In the genomic region with DNA sequence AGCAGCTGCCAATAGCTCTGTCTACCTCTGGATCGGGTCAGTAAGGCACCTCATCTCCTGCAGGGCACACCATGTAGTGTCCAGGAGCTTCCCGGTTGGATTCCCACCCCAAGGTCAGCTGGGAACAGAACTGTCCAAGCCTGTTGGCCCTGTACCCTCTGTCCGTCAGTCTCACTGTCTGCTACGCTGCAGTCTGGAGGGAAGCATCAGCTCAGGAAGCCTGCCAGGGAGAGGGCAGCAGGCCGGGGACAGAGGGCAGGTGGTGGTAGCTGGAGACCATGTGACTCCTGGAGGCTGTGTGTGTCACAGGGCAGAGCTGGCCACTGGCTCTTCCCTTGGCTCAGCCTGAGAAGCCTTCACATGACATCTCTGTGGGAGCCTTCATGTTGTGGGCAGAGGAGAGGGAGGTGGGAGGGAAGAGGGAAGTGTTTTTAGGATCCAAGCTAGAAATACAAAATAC, we compare ENCODE assay signal across 21 cellular contexts.
DNase-seq lines count a peak whose midpoint lies in the region; ATAC-seq and TF ChIP-seq lines count a peak whose summit lies in the region.
"Had no signal": no experiment of that assay in that cellular context is flagged by ENCODE, and none has a peak within 500 bp of the region (broad histone marks: within the 10 kb centered on the region; RNA-seq: fewer than 3 reads in every experiment).

No MANE protein-coding gene starts in this region.

- H3K56ac ChIP-seq in IMR-90 (ENCODE audit: extremely low read depth, insufficient read depth, low read length), result no peak overlapping the region

- no peak overlapping the region for H3K27ac Mint-ChIP-seq in stimulated activated memory B cell treated with anti-CD40 and anti-IgM and Interleukin-4, amounts not matched to agents 10 μg/mL and 1 μg/mL and 100 μg/mL, for 72 hours
- H3K27ac Mint-ChIP-seq: activated CD8-positive, alpha-beta T cell treated with anti-CD3 and anti-CD28 coated beads for 36 hours; stimulated activated naive B cell treated with anti-CD40 and anti-IgM and Interleukin-4, amounts not matched to agents 10 μg/mL and 1 μg/mL and 100 μg/mL, for 72 hours had no signal

- intact Hi-C loops in IMR-90 (cut with micrococcal nuclease) (no loop called here), lower lobe of right lung (cut with DNase I) (no loop called here)

- H3K79me2 ChIP-seq in fibroblast of lung (ENCODE audit: control insufficient read depth, insufficient read depth, low read length), result no peaks in the 10 kb centered on the region

- H2AFZ ChIP-seq in IMR-90 (replicated peaks; ENCODE audit: low read length, poor library complexity) (peak overlapping the region; percentile 6), fibroblast of lung (ENCODE audit: low read length) (peak overlapping the region; percentile 26)

- peak overlapping the region; percentile 58; the same call in 1 of the 2 replicates for H3K4ac ChIP-seq in IMR-90 (ENCODE audit: low read depth, low read length)

- no peak overlapping the region; the same call in 2 of the 3 replicates for H2BK15ac ChIP-seq in IMR-90 (ENCODE audit: low read depth, low read length)

- peaks cover 8% of the 10 kb centered on the region for H3K9me1 ChIP-seq in IMR-90 (ENCODE audit: insufficient read depth, low read length)

- H4K8ac ChIP-seq in IMR-90 (ENCODE audit: low read depth in 2 of 2, low read length in 2 of 2), result no peak overlapping the region; a peak in 1 of 4 replicates

- H4K20me1 ChIP-seq in IMR-90 (ENCODE audit: insufficient read depth, low read length) (no peaks in the 10 kb centered on the region), fibroblast of lung (ENCODE audit: control insufficient read depth, extremely low read depth, insufficient read depth, low read length) (no peaks in the 10 kb centered on the region)
- H4K20me1 ChIP-seq: BLaER1 had no signal

- H3K79me1 ChIP-seq in IMR-90 (ENCODE audit: low read depth in 1 of 2, low read length in 2 of 2), result no peaks in the 10 kb centered on the region; a peak in 1 of 4 replicates

- H4K5ac ChIP-seq in IMR-90 (ENCODE audit: low read depth, low read length), result no peak overlapping the region

- no peak overlapping the region for H3K9ac ChIP-seq in IMR-90 (ENCODE audit: low read depth, low read length)
- H3K9ac ChIP-seq in fibroblast of lung (ENCODE audit: insufficient read depth, low read length), result no peak overlapping the region
- H3K9ac ChIP-seq: BLaER1 had no signal

- no peak overlapping the region for H3K27ac ChIP-seq in IMR-90 (ENCODE audit: insufficient read depth, low read length)
- H3K27ac ChIP-seq in fibroblast of lung (ENCODE audit: insufficient read depth, low read length), result no peak overlapping the region
- H3K27ac ChIP-seq in lower lobe of right lung, result peak overlapping the region; percentile 62
- H3K27ac ChIP-seq: BLaER1, brain microvascular endothelial cell had no signal

- H3K4me1 ChIP-seq in IMR-90 (ENCODE audit: control insufficient read depth, insufficient read depth, low read length), result peaks cover 15% of the 10 kb centered on the region
- peaks cover 19% of the 10 kb centered on the region for H3K4me1 ChIP-seq in fibroblast of lung (ENCODE audit: control insufficient read depth, extremely low read depth, insufficient read depth, low read length)
- peaks cover 6% of the 10 kb centered on the region for H3K4me1 ChIP-seq in lower lobe of right lung

- H3K27me3 ChIP-seq in IMR-90 (ENCODE audit: control insufficient read depth, insufficient read depth, low read length), result peaks cover 8% of the 10 kb centered on the region; the same call in 1 of the 2 replicates
- no peaks in the 10 kb centered on the region for H3K27me3 ChIP-seq in fibroblast of lung (ENCODE audit: control insufficient read depth, insufficient read depth, low read length)
- peaks cover 7% of the 10 kb centered on the region for H3K27me3 ChIP-seq in lower lobe of right lung (ENCODE audit: low read depth)
- H3K27me3 ChIP-seq: BLaER1 had no signal

- H3K36me3 ChIP-seq in IMR-90 (ENCODE audit: control insufficient read depth, insufficient read depth, low read length) (no peaks in the 10 kb centered on the region), fibroblast of lung (ENCODE audit: control insufficient read depth, insufficient read depth, low read length) (no peaks in the 10 kb centered on the region), lower lobe of right lung (no peaks in the 10 kb centered on the region)
- H3K36me3 ChIP-seq: BLaER1, brain microvascular endothelial cell had no signal

- dilution Hi-C loops in IMR-90 (cut with HindIII; ENCODE audit: low sequenced_read_pairs, unreplicated experiment), result no loop called here

- in situ Hi-C loops in IMR-90 (cut with MboI; ENCODE audit: low sequenced_read_pairs), result no loop called here

- H3K4me3 ChIP-seq in IMR-90 (ENCODE audit: insufficient read depth, low read depth, low read length), result no peak overlapping the region
- no peak overlapping the region for H3K4me3 ChIP-seq in fibroblast of lung (replicated peaks in 1 of 4; ENCODE audit: control extremely low read depth in 1 of 4, insufficient read depth in 1 of 4, low read depth in 3 of 4, low read length in 4 of 4)
- H3K4me3 ChIP-seq in lower lobe of right lung, result no peak overlapping the region
- H3K4me3 ChIP-seq: BLaER1 had no signal

- H4K91ac ChIP-seq in IMR-90 (ENCODE audit: insufficient read depth, low read depth, low read length), result no peak overlapping the region; the same call in 1 of the 2 replicates

- no peak overlapping the region for H2BK5ac ChIP-seq in IMR-90 (ENCODE audit: low read depth, low read length, poor library complexity, severe bottlenecking)

- peak overlapping the region; percentile 20 for H2AK9ac ChIP-seq in IMR-90 (replicated peaks; ENCODE audit: low read depth, low read length, poor library complexity)

- H3K36me3 Mint-ChIP-seq in stimulated activated memory B cell treated with anti-CD40 and anti-IgM and Interleukin-4, amounts not matched to agents 10 μg/mL and 1 μg/mL and 100 μg/mL, for 72 hours, result no peaks in the 10 kb centered on the region

- POLR2A ChIA-PET in IMR-90 (lab: Charles Lee; ENCODE audit: unreplicated experiment), result no interaction called here

- H3K9me3 Mint-ChIP-seq in stimulated activated memory B cell treated with anti-CD40 and anti-IgM and Interleukin-4, amounts not matched to agents 10 μg/mL and 1 μg/mL and 100 μg/mL, for 72 hours, result no peaks in the 10 kb centered on the region
- H3K9me3 Mint-ChIP-seq: activated CD8-positive, alpha-beta T cell treated with anti-CD3 and anti-CD28 coated beads for 36 hours had no signal

- WGBS in IMR-90 (ENCODE audit: extremely low coverage in 2 of 2, insufficient read length in 1 of 2), 2 experiments, result 85% methylated on average over 4 of the region's 5 CpGs; no CpG with 5 or more reads in 1 of the 2 experiments

- TF ChIP-seq POLR2A in IMR-90 (IDR thresholded peaks at IDR 0.05; ENCODE audit: low read depth, low read length), result no peak

- peaks cover 7% of the 10 kb centered on the region for H3K4me1 Mint-ChIP-seq in stimulated activated memory B cell treated with anti-CD40 and anti-IgM and Interleukin-4, amounts not matched to agents 10 μg/mL and 1 μg/mL and 100 μg/mL, for 72 hours

- BruUV-seq in IMR-90 (replicated peaks; lab: Mats Ljungman, UMichigan), result no TSS peak

- H2BK120ac ChIP-seq in IMR-90 (ENCODE audit: low read depth, low read length), result peak overlapping the region; percentile 35; the same call in 1 of the 2 replicates

- DNase-seq in IMR-90 (no peak), fibroblast of lung (ENCODE audit: low read depth in 2 of 2) (peak in 1 of 2 donors; percentile 72), lower lobe of right lung (peak; percentile 84), GM20000 (ENCODE audit: low spot score) (no peak), SW 1271 (lab: John Stamatoyannopoulos, UW) (no peak)
- DNase-seq: activated CD8-positive, alpha-beta T cell treated with anti-CD3 and anti-CD28 coated beads for 36 hours; activated gamma-delta T cell; brain microvascular endothelial cell; H7; hippocampal formation; mammary epithelial cell; NCI-H1417; NCI-H526; RPMI8226; stimulated activated CD4-positive, alpha-beta T cell treated with anti-CD3 and anti-CD28 coated beads, Interleukin-2, amount 100 ng/mL, for 48 hours; stimulated activated naive B cell treated with anti-CD40 and anti-IgM and Interleukin-4, amounts not matched to agents 10 μg/mL and 1 μg/mL and 100 μg/mL, for 72 hours; T-helper 9 cell had no signal

- no peak overlapping the region for H3K23ac ChIP-seq in IMR-90 (ENCODE audit: low read depth, low read length)

- H2BK20ac ChIP-seq in IMR-90 (ENCODE audit: low read depth, low read length), result no peak overlapping the region

- TF ChIP-seq RAD21 in IMR-90 (IDR thresholded peaks at IDR 0.05; ENCODE audit: low read length), result no peak

- H3K27me3 Mint-ChIP-seq in stimulated activated memory B cell treated with anti-CD40 and anti-IgM and Interleukin-4, amounts not matched to agents 10 μg/mL and 1 μg/mL and 100 μg/mL, for 72 hours, result peaks cover 29% of the 10 kb centered on the region

- H3K9me3 ChIP-seq in IMR-90 (ENCODE audit: control insufficient read depth, insufficient read depth, low read length), result no peaks in the 10 kb centered on the region
- no peaks in the 10 kb centered on the region for H3K9me3 ChIP-seq in fibroblast of lung (ENCODE audit: control insufficient read depth, insufficient read depth, low read depth, low read length)
- H3K9me3 ChIP-seq in lower lobe of right lung, result no peaks in the 10 kb centered on the region
- H3K9me3 ChIP-seq: BLaER1 had no signal

- TF ChIP-seq CTCF in IMR-90 (conservative IDR thresholded peaks at IDR 0.05; ENCODE audit: low read depth, low read length) (no peak), fibroblast of lung (conservative IDR thresholded peaks at IDR 0.05 in 1 of 2, IDR thresholded peaks at IDR 0.05 in 1 of 2; ENCODE audit: low read depth in 1 of 2, low read length in 2 of 2) (no peak), lower lobe of right lung (IDR thresholded peaks at IDR 0.05) (no peak), GM20000 (IDR thresholded peaks at IDR 0.05; ENCODE audit: extremely low read depth, missing control alignments) (no peak)

- CTCF ChIA-PET in IMR-90 (lab: Yijun Ruan, JAX), result no interaction called here

- ATAC-seq in IMR-90 (ENCODE audit: low read depth) (no peak; the same call in 1 of the 2 replicates), lower lobe of right lung (peak; percentile 79 to 89), GM18861 (IDR thresholded peaks at IDR 0.05; ENCODE audit: unreplicated experiment) (no peak), HG03045 (IDR thresholded peaks at IDR 0.05; ENCODE audit: unreplicated experiment) (no peak)
- peak; percentile 21 for ATAC-seq in stimulated activated memory B cell treated with anti-CD40 and anti-IgM and Interleukin-4, amounts not matched to agents 10 μg/mL and 1 μg/mL and 100 μg/mL, for 72 hours
- ATAC-seq: activated CD8-positive, alpha-beta T cell treated with anti-CD3 and anti-CD28 coated beads for 36 hours; stimulated activated naive B cell treated with anti-CD40 and anti-IgM and Interleukin-4, amounts not matched to agents 10 μg/mL and 1 μg/mL and 100 μg/mL, for 72 hours had no signal

- H2AK5ac ChIP-seq in IMR-90 (ENCODE audit: low read depth, low read length), result peak overlapping the region; percentile 18

- no peak overlapping the region for H3K4me2 ChIP-seq in IMR-90 (ENCODE audit: low read depth, low read length)
- H3K4me2 ChIP-seq in fibroblast of lung (ENCODE audit: extremely low read depth, insufficient read depth, low read length), result no peak overlapping the region
- H3K4me2 ChIP-seq: BLaER1 had no signal

- H3K4me3 Mint-ChIP-seq in stimulated activated memory B cell treated with anti-CD40 and anti-IgM and Interleukin-4, amounts not matched to agents 10 μg/mL and 1 μg/mL and 100 μg/mL, for 72 hours, result no peak overlapping the region
- H3K4me3 Mint-ChIP-seq: activated CD8-positive, alpha-beta T cell treated with anti-CD3 and anti-CD28 coated beads for 36 hours; stimulated activated naive B cell treated with anti-CD40 and anti-IgM and Interleukin-4, amounts not matched to agents 10 μg/mL and 1 μg/mL and 100 μg/mL, for 72 hours had no signal

- H3K18ac ChIP-seq in IMR-90 (ENCODE audit: low read depth, low read length), result no peak overlapping the region

- H3K14ac ChIP-seq in IMR-90 (replicated peaks; ENCODE audit: low read depth, low read length), result 0 out of 2 replicates have a peak overlapping the region, but pooled peaks have one; percentile 3

Comparison
In these comparisons a context has a peak if more than half of its experiments do, and no peak if none do; other contexts are left out.
1. ATAC-seq: peak in lower lobe of right lung (2 of 2) and stimulated activated memory B cell treated with anti-CD40 and anti-IgM and Interleukin-4, amounts not matched to agents 10 μg/mL and 1 μg/mL and 100 μg/mL, for 72 hours (single experiment); none in IMR-90 (single experiment), GM18861 (single experiment) and HG03045 (single experiment).